ENCODE assay signal across 29 cellular contexts in the genomic region with DNA sequence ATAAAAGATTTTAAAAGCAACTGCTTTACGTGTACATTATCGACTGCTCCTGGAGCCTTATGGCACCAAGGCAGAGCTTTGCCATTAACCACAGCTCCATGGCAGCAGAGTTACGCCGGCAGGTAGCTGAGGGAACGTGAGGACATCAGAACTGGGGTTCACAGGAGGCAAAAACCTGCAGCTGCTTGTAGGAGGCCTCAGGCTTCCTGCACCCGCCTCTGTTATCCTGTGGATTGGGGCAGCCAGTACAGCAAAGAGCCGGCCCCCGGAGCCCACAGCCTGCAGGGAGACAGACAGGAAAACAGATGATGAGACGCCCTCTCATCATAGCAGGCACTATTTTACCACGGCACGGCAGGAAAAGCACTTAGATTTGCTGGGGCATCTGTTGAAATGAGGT.
DNase-seq lines count a peak whose midpoint lies in the region; TF ChIP-seq lines count a peak whose summit lies in the region.
"Had no signal": no experiment of that assay in that cellular context is flagged by ENCODE, and none has a peak within 500 bp of the region (broad histone marks: within the 10 kb centered on the region; RNA-seq: fewer than 3 reads in every experiment).

No MANE protein-coding gene starts in this region.

- H3K36me3 ChIP-seq in Caco-2 (ENCODE audit: control insufficient read depth, insufficient read depth, low read length) (peaks cover 2% of the 10 kb centered on the region; the same call in 1 of the 2 replicates), esophagus muscularis mucosa (no peaks in the 10 kb centered on the region), prostate gland (no peaks in the 10 kb centered on the region)
- H3K36me3 ChIP-seq: heart right ventricle, lower lobe of right lung had no signal

- in situ Hi-C loops in KBM-7 (cut with MboI; ENCODE audit: low pct_unique_long_range_greater_than_20kb, low sequenced_read_pairs): no loop called here

- H3K27me3 Mint-ChIP-seq in Caco-2 (ENCODE audit: insufficient read depth, unreplicated experiment) (no peaks in the 10 kb centered on the region), MCF 10A (ENCODE audit: insufficient read depth, unreplicated experiment) (peaks cover 26% of the 10 kb centered on the region)
- H3K27me3 Mint-ChIP-seq: CD4-positive, CD25-positive, alpha-beta regulatory T cell had no signal

- H3K4me1 ChIP-seq in Caco-2: no peaks in the 10 kb centered on the region
- H3K4me1 ChIP-seq in esophagus muscularis mucosa: peaks cover 0 to 2% (median 1%) of the 10 kb centered on the region in 4 donors
- H3K4me1 ChIP-seq in prostate gland (replicated peaks): no peaks in the 10 kb centered on the region
- H3K4me1 ChIP-seq: heart right ventricle, lower lobe of right lung, testis had no signal

- no peak for TF ChIP-seq EP300 in esophagus muscularis mucosa (IDR thresholded peaks at IDR 0.05)

- DNase-seq in Caco-2 (no peak), NCI-H69 (lab: John Stamatoyannopoulos, UW) (peak; percentile 9), esophagus muscularis mucosa (ENCODE audit: extremely low spot score) (peak; percentile 60), NCI-H526 (lab: John Stamatoyannopoulos, UW) (no peak), KBM-7 (no peak), MCF 10A (ENCODE audit: unreplicated experiment) (no peak), prostate gland (ENCODE audit: low spot score) (no peak)
- DNase-seq: activated CD4-positive, alpha-beta T cell treated with anti-CD3 and anti-CD28 coated beads, Interleukin-2, amount 50 U/mL, for 48 hours; activated naive CD4-positive, alpha-beta T cell treated with Interleukin-2 at 50 U/mL for 16 hours; activated T-cell treated with anti-CD3 and anti-CD28 coated beads, Interleukin-2, amount 50 U/mL, for 72 hours; caudate nucleus; CD4-positive, CD25-positive, alpha-beta regulatory T cell; DND-41; endodermal cell; foreskin fibroblast; GF-D8; heart right ventricle; IMR-90; lower lobe of right lung; NCI-H2029; NCI-H774; small intestine; stimulated activated naive CD4-positive, alpha-beta T cell; testis had no signal

- H3K4me3 ChIP-seq in Caco-2 (ENCODE audit: low read depth, low read length): peak overlapping the region; percentile 90
- H3K4me3 ChIP-seq in esophagus muscularis mucosa: no peak overlapping the region
- peak overlapping the region in 6 of 7 experiments; percentile 17 to 42 (median 35) for H3K4me3 ChIP-seq in skin epidermis
- H3K4me3 ChIP-seq in prostate gland: no peak overlapping the region
- H3K4me3 ChIP-seq: coronary artery, heart right ventricle, lower lobe of right lung, SK-N-MC had no signal

- H3K36me3 Mint-ChIP-seq in Caco-2 (ENCODE audit: insufficient read depth, unreplicated experiment) (peaks cover 27% of the 10 kb centered on the region), MCF 10A (ENCODE audit: insufficient read depth, unreplicated experiment) (peaks cover 6% of the 10 kb centered on the region)
- H3K36me3 Mint-ChIP-seq: CD4-positive, CD25-positive, alpha-beta regulatory T cell had no signal

- no peak overlapping the region for H3K27ac ChIP-seq in esophagus muscularis mucosa (replicated peaks in 1 of 4)
- peak overlapping the region in 4 of 21 experiments; percentile 57 to 83 (median 68) for H3K27ac ChIP-seq in skin epidermis
- H3K27ac ChIP-seq in prostate gland: no peak overlapping the region
- H3K27ac ChIP-seq: coronary artery, heart right ventricle, lower lobe of right lung, SK-N-MC, testis had no signal

- TF ChIP-seq POLR2A in esophagus muscularis mucosa (IDR thresholded peaks at IDR 0.05; ENCODE audit: low read depth): no peak
- TF ChIP-seq POLR2A in prostate gland (IDR thresholded peaks at IDR 0.05): no peak

- TF ChIP-seq CTCF in Caco-2 (IDR thresholded peaks at IDR 0.05; ENCODE audit: insufficient read depth in 1 of 2, low read depth in 1 of 2, low read length in 1 of 2, severe bottlenecking in 1 of 2, unreplicated experiment in 1 of 2) (no peak), esophagus muscularis mucosa (IDR thresholded peaks at IDR 0.05) (no peak), MCF 10A (IDR thresholded peaks at IDR 0.05; ENCODE audit: unreplicated experiment) (no peak), prostate gland (IDR thresholded peaks at IDR 0.05) (no peak)

- intact Hi-C loops in Caco-2 (cut with micrococcal nuclease; ENCODE audit: unreplicated experiment) (no loop called here), esophagus muscularis mucosa (cut with DNase I) (no loop called here), MCF 10A (cut with micrococcal nuclease) (no loop called here), prostate gland (cut with DNase I) (no loop called here)

- peaks cover 3% of the 10 kb centered on the region; the same call in 1 of the 2 replicates for H3K9me3 ChIP-seq in Caco-2
- peaks cover 0 to 7% (median 4%) of the 10 kb centered on the region in 4 donors for H3K9me3 ChIP-seq in esophagus muscularis mucosa
- H3K9me3 ChIP-seq in prostate gland: no peaks in the 10 kb centered on the region
- H3K9me3 ChIP-seq: testis had no signal

- CTCF ChIA-PET in Caco-2 (lab: Charles Lee): no interaction called here
- CTCF ChIA-PET in MCF 10A (lab: Yijun Ruan, JAX): interaction anchor here (0.6 kb wide), 3 partner anchors 62 to 874 kb away, joined by 3 to 4 read pairs (median 4); no protein-coding TSS in a partner anchor

- peak overlapping the region; percentile 90 for H3K27ac Mint-ChIP-seq in Caco-2 (ENCODE audit: unreplicated experiment)
- no peak overlapping the region for H3K27ac Mint-ChIP-seq in MCF 10A (ENCODE audit: low read depth, unreplicated experiment)
- H3K27ac Mint-ChIP-seq: activated T-cell treated with anti-CD3 and anti-CD28 coated beads, Interleukin-2, amount 50 U/mL, for 72 hours; CD4-positive, CD25-positive, alpha-beta regulatory T cell; endodermal cell; nephron; T-helper 1 cell treated with Interleukin-12 subunit alpha and Interleukin-12 subunit beta and Interleukin-4 antibody, amounts not matched to agents 30 μg/mL and 1 μg/mL, for 36 hours had no signal

- BruUV-seq in Caco-2 (replicated peaks; lab: Mats Ljungman, UMichigan) (no TSS peak), MCF 10A (replicated peaks; lab: Mats Ljungman, UMichigan) (no TSS peak)

- peak overlapping the region; percentile 90 for H3K4me3 Mint-ChIP-seq in Caco-2 (ENCODE audit: unreplicated experiment)
- no peak overlapping the region for H3K4me3 Mint-ChIP-seq in MCF 10A (ENCODE audit: unreplicated experiment)
- H3K4me3 Mint-ChIP-seq: activated T-cell treated with anti-CD3 and anti-CD28 coated beads, Interleukin-2, amount 50 U/mL, for 72 hours; endodermal cell; nephron; T-helper 1 cell treated with Interleukin-12 subunit alpha and Interleukin-12 subunit beta and Interleukin-4 antibody, amounts not matched to agents 30 μg/mL and 1 μg/mL, for 36 hours had no signal

- WGBS in esophagus muscularis mucosa: 63% methylated on average over 7 of the region's 11 CpGs
- WGBS in prostate gland: 41% methylated on average over 11 of the region's 11 CpGs

- H3K9me3 Mint-ChIP-seq in Caco-2 (ENCODE audit: unreplicated experiment) (peaks cover 6% of the 10 kb centered on the region), MCF 10A (ENCODE audit: unreplicated experiment) (peaks cover 13% of the 10 kb centered on the region)

- H3K27me3 ChIP-seq in Caco-2 (replicated peaks; ENCODE audit: control insufficient read depth, insufficient read depth, low read length) (no peaks in the 10 kb centered on the region), esophagus muscularis mucosa (peaks cover 0 to 41% (median 0%) of the 10 kb centered on the region in 4 donors), prostate gland (replicated peaks; ENCODE audit: insufficient read depth) (peaks cover 11% of the 10 kb centered on the region)
- H3K27me3 ChIP-seq: testis had no signal

- H3K4me1 Mint-ChIP-seq in Caco-2 (ENCODE audit: low read depth, unreplicated experiment) (peaks cover 6% of the 10 kb centered on the region), MCF 10A (ENCODE audit: insufficient read depth, unreplicated experiment) (no peaks in the 10 kb centered on the region)
- H3K4me1 Mint-ChIP-seq: CD4-positive, CD25-positive, alpha-beta regulatory T cell; endodermal cell; nephron had no signal

- POLR2A ChIA-PET in Caco-2 (lab: Charles Lee) (no interaction called here), MCF 10A (lab: Yijun Ruan, JAX) (no interaction called here)

Comparison
In these comparisons a context has a peak if more than half of its experiments do, and no peak if none do; other contexts are left out.
1. DNase-seq: peak in NCI-H69 (single experiment) and esophagus muscularis mucosa (single experiment); none in Caco-2 (0 of 2), NCI-H526 (0 of 2), KBM-7 (single experiment), MCF 10A (single experiment) and prostate gland (single experiment).
2. H3K4me3 ChIP-seq: peak in Caco-2 (single experiment) and skin epidermis (6 of 7); none in esophagus muscularis mucosa (0 of 4) and prostate gland (0 of 2).